ENCODE assay signal across 20 cellular contexts in genomic region chr4:47075241-47075640, GRCh38. TPM values are rescaled to one million over a fixed set of nuclear protein-coding genes. Genes with fewer than 3 reads are reported as not detected.
DNase-seq lines count a peak whose midpoint lies in the region; ATAC-seq and TF ChIP-seq lines count a peak whose summit lies in the region.
"Had no signal": no experiment of that assay in that cellular context is flagged by ENCODE, and none has a peak within 500 bp of the region (broad histone marks: within the 10 kb centered on the region; RNA-seq: fewer than 3 reads in every experiment).

No MANE protein-coding gene starts in this region.

- H3K9me3 ChIP-seq in breast epithelium (no peaks in the 10 kb centered on the region), adipocyte (ENCODE audit: control insufficient read depth, low read length) (no peaks in the 10 kb centered on the region)
- H3K9me3 ChIP-seq: BLaER1 treated with 17β-estradiol and CSF1 and Interleukin-3, amounts not matched to agents 10 nM and 100 nM; transverse colon had no signal

- no peak overlapping the region for H3K9ac ChIP-seq in adipocyte (ENCODE audit: low read length)
- H3K9ac ChIP-seq: BLaER1 treated with 17β-estradiol and CSF1 and Interleukin-3, amounts not matched to agents 10 nM and 100 nM; neural progenitor cell had no signal

- CTCF ChIA-PET in MCF 10A (lab: Yijun Ruan, JAX), result interaction anchor here (0.7 to 2.0 kb wide), 3 partner anchors 11 to 24 kb away, joined by 3 to 5 read pairs (median 5); no protein-coding TSS in a partner anchor

- no peak overlapping the region for H3K4me3 Mint-ChIP-seq in MCF 10A (ENCODE audit: unreplicated experiment)
- H3K4me3 Mint-ChIP-seq: effector memory CD8-positive, alpha-beta T cell; neural progenitor cell had no signal

- TF ChIP-seq CTCF in MCF 10A (IDR thresholded peaks at IDR 0.05; ENCODE audit: unreplicated experiment), result no peak
- no peak for TF ChIP-seq CTCF in breast epithelium (IDR thresholded peaks at IDR 0.05)
- no peak for TF ChIP-seq CTCF in foreskin fibroblast (IDR thresholded peaks at IDR 0.05; ENCODE audit: low read depth, low read length)

- H3K27me3 ChIP-seq in breast epithelium, result no peaks in the 10 kb centered on the region
- no peaks in the 10 kb centered on the region for H3K27me3 ChIP-seq in adipocyte (replicated peaks; ENCODE audit: control insufficient read depth, insufficient read depth, low read length)
- H3K27me3 ChIP-seq: BLaER1 treated with 17β-estradiol and CSF1 and Interleukin-3, amounts not matched to agents 10 nM and 100 nM; neural progenitor cell; transverse colon had no signal

- H3K36me3 Mint-ChIP-seq in MCF 10A (ENCODE audit: insufficient read depth, unreplicated experiment), result no peaks in the 10 kb centered on the region
- H3K36me3 Mint-ChIP-seq: neural progenitor cell had no signal

- BruUV-seq in MCF 10A (replicated peaks; lab: Mats Ljungman, UMichigan), result no TSS peak

- no peak overlapping the region for H3K27ac Mint-ChIP-seq in MCF 10A (ENCODE audit: low read depth, unreplicated experiment)
- H3K27ac Mint-ChIP-seq: effector memory CD8-positive, alpha-beta T cell; neural progenitor cell had no signal

- intact Hi-C loops in MCF 10A (cut with micrococcal nuclease), result no loop called here
- intact Hi-C loops in breast epithelium (cut with DNase I; ENCODE audit: low total_unique reads), result no loop called here

- H3K4me3 ChIP-seq in breast epithelium (no peak overlapping the region), adipocyte (ENCODE audit: low read length) (no peak overlapping the region), foreskin fibroblast (ENCODE audit: low read depth in 1 of 2, low read length in 2 of 2) (no peak overlapping the region)
- H3K4me3 ChIP-seq: BLaER1 treated with 17β-estradiol and CSF1 and Interleukin-3, amounts not matched to agents 10 nM and 100 nM; neural progenitor cell; PC-9; transverse colon had no signal

- H3K27ac ChIP-seq in breast epithelium, result no peak overlapping the region
- H3K27ac ChIP-seq: BLaER1 treated with 17β-estradiol and CSF1 and Interleukin-3, amounts not matched to agents 10 nM and 100 nM; neural progenitor cell; PC-9; transverse colon had no signal

- H3K36me3 ChIP-seq in breast epithelium (no peaks in the 10 kb centered on the region), adipocyte (ENCODE audit: control insufficient read depth, insufficient read depth, low read length, severe bottlenecking) (no peaks in the 10 kb centered on the region)
- H3K36me3 ChIP-seq: BLaER1 treated with 17β-estradiol and CSF1 and Interleukin-3, amounts not matched to agents 10 nM and 100 nM; neural progenitor cell; transverse colon had no signal

- H3K4me1 Mint-ChIP-seq in MCF 10A (ENCODE audit: insufficient read depth, unreplicated experiment), result peaks cover 13% of the 10 kb centered on the region

- no peak for TF ChIP-seq POLR2A in breast epithelium (IDR thresholded peaks at IDR 0.05)

- POLR2A ChIA-PET in MCF 10A (lab: Yijun Ruan, JAX), result interaction anchor here (0.6 to 2.7 kb wide), 5 partner anchors 12 to 523 kb away, joined by 3 to 7 read pairs (median 3); partner anchors contain the start of gene COMMD8

- no peak for ATAC-seq in GM21528 (IDR thresholded peaks at IDR 0.05; ENCODE audit: low FRiP score, unreplicated experiment)
- ATAC-seq in HG02610 (IDR thresholded peaks at IDR 0.05; ENCODE audit: unreplicated experiment), result no peak
- ATAC-seq: effector memory CD8-positive, alpha-beta T cell had no signal

- H3K27me3 Mint-ChIP-seq in MCF 10A (ENCODE audit: insufficient read depth, unreplicated experiment), result no peaks in the 10 kb centered on the region

- peaks cover 11% of the 10 kb centered on the region for H3K9me3 Mint-ChIP-seq in MCF 10A (ENCODE audit: unreplicated experiment)
- H3K9me3 Mint-ChIP-seq: effector memory CD8-positive, alpha-beta T cell; neural progenitor cell had no signal

- DNase-seq in MCF 10A (ENCODE audit: unreplicated experiment) (peak; percentile 57), breast epithelium (ENCODE audit: low spot score in 2 of 2) (no peak), adipocyte (ENCODE audit: low read depth) (peak; percentile 53), foreskin fibroblast (peak; percentile 7 to 70), mesenteric fat pad (ENCODE audit: low spot score) (no peak), NCI-H510A (lab: John Stamatoyannopoulos, UW) (no peak)
- DNase-seq: activated CD4-positive, alpha-beta T cell treated with anti-CD3 and anti-CD28 coated beads for 1 hour; effector memory CD8-positive, alpha-beta T cell; NCI-H2107; PC-9; stimulated activated CD4-positive, alpha-beta T cell treated with anti-CD3 and anti-CD28 coated beads, Interleukin-15, amount 100 ng/mL, for 24 hours; stimulated activated naive CD4-positive, alpha-beta T cell; T1000; transverse colon had no signal

- no peaks in the 10 kb centered on the region for H3K4me1 ChIP-seq in breast epithelium
- H3K4me1 ChIP-seq in adipocyte (ENCODE audit: control insufficient read depth, insufficient read depth, low read length), result peaks cover 23% of the 10 kb centered on the region
- H3K4me1 ChIP-seq: transverse colon had no signal

RNA-seq across cellular contexts. Expression of gene GABRB1, which starts 43.9 kb away (rescaled TPM):
- total RNA-seq in MCF 10A (2022), result not detected in 2 replicates
- total RNA-seq in breast epithelium, result 1 to 10 TPM in 1 of 3 donors, not detected in 2; 2.5 TPM
- not detected for total RNA-seq in mesenteric fat pad
- total RNA-seq: fibroblast of villous mesenchyme, mononuclear cell, PC-9 had no signal

Comparison
In these comparisons a context has a peak if more than half of its experiments do, and no peak if none do; other contexts are left out.
1. DNase-seq: peak in MCF 10A (single experiment), adipocyte (single experiment) and foreskin fibroblast (2 of 2); none in breast epithelium (0 of 2), mesenteric fat pad (single experiment) and NCI-H510A (single experiment).